Comparison of ENCODE assay signal across 1 cellular context in the genomic region with DNA sequence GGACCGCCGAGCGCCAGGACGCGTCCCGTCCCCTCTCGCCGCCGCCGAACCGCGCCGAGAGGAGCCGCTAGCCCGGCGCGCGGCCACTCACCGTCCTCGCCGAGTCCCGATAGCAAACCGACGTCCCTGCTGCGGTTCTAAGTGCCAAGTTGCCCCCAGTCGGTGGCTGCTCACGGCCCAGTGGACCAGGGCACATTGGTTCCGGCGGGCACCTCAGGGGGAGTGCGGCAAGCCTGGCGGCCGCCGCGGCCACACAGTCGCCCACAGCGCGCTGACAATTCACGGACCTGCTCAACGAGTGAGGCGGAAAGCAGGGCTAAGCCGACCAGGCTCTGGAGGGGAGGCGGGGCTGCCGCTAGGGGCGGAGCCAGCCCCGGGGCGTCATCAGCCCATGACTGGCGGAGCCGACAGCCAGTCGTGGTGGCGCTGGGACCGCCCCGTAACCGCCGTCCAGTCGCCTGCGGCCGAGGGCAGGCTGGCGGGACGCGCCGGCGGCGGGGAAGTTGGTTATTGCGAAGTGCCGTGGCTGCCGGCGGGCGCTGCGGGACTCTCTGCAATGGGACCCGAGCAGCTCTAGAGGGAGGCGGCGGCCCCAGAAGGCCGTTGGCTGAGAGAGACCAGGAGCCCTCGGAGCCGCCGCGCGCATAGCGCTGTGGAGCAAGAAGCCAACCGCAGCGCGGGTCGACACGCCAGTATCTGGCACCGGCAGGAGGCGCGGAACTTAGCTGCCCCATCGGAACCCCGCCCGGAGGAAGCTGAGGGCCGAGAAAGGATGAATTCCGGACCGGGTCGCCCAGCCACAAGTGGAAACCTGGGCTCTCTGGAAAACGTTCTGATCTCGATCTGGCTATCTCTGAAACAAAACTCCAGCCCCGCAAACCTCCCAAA.
TF ChIP-seq lines count a peak whose summit lies in the region.

A gene with protein sequence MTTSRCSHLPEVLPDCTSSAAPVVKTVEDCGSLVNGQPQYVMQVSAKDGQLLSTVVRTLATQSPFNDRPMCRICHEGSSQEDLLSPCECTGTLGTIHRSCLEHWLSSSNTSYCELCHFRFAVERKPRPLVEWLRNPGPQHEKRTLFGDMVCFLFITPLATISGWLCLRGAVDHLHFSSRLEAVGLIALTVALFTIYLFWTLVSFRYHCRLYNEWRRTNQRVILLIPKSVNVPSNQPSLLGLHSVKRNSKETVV (minus strand): TSS at position 300 of the 888 bp plus-strand sequence. CDS start 112,387 bp downstream, outside the sequence.

TF ChIP-seq in K562, 482 proteins besides CTCF, POLR2A, EP300 and RAD21 (continued from another document and continues in another):
- no peak for TF ChIP-seq SIN3B (IDR thresholded peaks at IDR 0.05; ENCODE audit: low read depth)
- peak; percentile 80 for TF ChIP-seq SP2 (IDR thresholded peaks at IDR 0.05; ENCODE audit: extremely low read depth, low read depth, low read length, poor library complexity, severe bottlenecking)
- no peak for TF ChIP-seq ZNF445 (CRISPR knock-in tag; IDR thresholded peaks at IDR 0.05; ENCODE audit: low read depth)
- TF ChIP-seq ZNF324 (CRISPR knock-in tag; IDR thresholded peaks at IDR 0.05) = no peak
- peak; percentile 83; the same call in 1 of the 2 replicates for TF ChIP-seq GTF2F1 (IDR thresholded peaks at IDR 0.05; ENCODE audit: low read depth, low read length)
- no peak for TF ChIP-seq NCOA1 (IDR thresholded peaks at IDR 0.05; ENCODE audit: low read depth)
- TF ChIP-seq, protein P1, sequence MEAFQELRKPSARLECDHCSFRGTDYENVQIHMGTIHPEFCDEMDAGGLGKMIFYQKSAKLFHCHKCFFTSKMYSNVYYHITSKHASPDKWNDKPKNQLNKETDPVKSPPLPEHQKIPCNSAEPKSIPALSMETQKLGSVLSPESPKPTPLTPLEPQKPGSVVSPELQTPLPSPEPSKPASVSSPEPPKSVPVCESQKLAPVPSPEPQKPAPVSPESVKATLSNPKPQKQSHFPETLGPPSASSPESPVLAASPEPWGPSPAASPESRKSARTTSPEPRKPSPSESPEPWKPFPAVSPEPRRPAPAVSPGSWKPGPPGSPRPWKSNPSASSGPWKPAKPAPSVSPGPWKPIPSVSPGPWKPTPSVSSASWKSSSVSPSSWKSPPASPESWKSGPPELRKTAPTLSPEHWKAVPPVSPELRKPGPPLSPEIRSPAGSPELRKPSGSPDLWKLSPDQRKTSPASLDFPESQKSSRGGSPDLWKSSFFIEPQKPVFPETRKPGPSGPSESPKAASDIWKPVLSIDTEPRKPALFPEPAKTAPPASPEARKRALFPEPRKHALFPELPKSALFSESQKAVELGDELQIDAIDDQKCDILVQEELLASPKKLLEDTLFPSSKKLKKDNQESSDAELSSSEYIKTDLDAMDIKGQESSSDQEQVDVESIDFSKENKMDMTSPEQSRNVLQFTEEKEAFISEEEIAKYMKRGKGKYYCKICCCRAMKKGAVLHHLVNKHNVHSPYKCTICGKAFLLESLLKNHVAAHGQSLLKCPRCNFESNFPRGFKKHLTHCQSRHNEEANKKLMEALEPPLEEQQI (IDR thresholded peaks at IDR 0.05) = no peak
- peak; percentile 37 to 40; a peak in 2 of 4 replicates for TF ChIP-seq MAZ (CRISPR knock-in tag; conservative IDR thresholded peaks at IDR 0.05 in 1 of 2, IDR thresholded peaks at IDR 0.05 in 1 of 2)
- TF ChIP-seq ZNF696 (CRISPR knock-in tag; conservative IDR thresholded peaks at IDR 0.05) = no peak
- TF ChIP-seq, protein P2, sequence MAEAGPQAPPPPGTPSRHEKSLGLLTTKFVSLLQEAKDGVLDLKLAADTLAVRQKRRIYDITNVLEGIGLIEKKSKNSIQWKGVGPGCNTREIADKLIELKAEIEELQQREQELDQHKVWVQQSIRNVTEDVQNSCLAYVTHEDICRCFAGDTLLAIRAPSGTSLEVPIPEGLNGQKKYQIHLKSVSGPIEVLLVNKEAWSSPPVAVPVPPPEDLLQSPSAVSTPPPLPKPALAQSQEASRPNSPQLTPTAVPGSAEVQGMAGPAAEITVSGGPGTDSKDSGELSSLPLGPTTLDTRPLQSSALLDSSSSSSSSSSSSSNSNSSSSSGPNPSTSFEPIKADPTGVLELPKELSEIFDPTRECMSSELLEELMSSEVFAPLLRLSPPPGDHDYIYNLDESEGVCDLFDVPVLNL (CRISPR knock-in tag; IDR thresholded peaks at IDR 0.05; ENCODE audit: low read depth) = no peak; the same call in 1 of the 2 replicates
- no peak for TF ChIP-seq DACH1 (IDR thresholded peaks at IDR 0.05; ENCODE audit: partially characterized antibody)
- no peak for TF ChIP-seq MAFF (IDR thresholded peaks at IDR 0.05; ENCODE audit: low read length)
- no peak for TF ChIP-seq DMBX1 (CRISPR knock-in tag; IDR thresholded peaks at IDR 0.05; ENCODE audit: borderline replicate concordance)
- no peak for TF ChIP-seq SETDB1 (IDR thresholded peaks at IDR 0.05; ENCODE audit: low read length)
- peak; percentile 51 for TF ChIP-seq NFIC (IDR thresholded peaks at IDR 0.05)
- TF ChIP-seq, protein P3, sequence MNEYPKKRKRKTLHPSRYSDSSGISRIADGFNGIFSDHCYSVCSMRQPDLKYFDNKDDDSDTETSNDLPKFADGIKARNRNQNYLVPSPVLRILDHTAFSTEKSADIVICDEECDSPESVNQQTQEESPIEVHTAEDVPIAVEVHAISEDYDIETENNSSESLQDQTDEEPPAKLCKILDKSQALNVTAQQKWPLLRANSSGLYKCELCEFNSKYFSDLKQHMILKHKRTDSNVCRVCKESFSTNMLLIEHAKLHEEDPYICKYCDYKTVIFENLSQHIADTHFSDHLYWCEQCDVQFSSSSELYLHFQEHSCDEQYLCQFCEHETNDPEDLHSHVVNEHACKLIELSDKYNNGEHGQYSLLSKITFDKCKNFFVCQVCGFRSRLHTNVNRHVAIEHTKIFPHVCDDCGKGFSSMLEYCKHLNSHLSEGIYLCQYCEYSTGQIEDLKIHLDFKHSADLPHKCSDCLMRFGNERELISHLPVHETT (CRISPR knock-in tag; conservative IDR thresholded peaks at IDR 0.05 in 1 of 2, IDR thresholded peaks at IDR 0.05 in 1 of 2) = no peak; a peak in 1 of 4 replicates
- TF ChIP-seq, protein P4, sequence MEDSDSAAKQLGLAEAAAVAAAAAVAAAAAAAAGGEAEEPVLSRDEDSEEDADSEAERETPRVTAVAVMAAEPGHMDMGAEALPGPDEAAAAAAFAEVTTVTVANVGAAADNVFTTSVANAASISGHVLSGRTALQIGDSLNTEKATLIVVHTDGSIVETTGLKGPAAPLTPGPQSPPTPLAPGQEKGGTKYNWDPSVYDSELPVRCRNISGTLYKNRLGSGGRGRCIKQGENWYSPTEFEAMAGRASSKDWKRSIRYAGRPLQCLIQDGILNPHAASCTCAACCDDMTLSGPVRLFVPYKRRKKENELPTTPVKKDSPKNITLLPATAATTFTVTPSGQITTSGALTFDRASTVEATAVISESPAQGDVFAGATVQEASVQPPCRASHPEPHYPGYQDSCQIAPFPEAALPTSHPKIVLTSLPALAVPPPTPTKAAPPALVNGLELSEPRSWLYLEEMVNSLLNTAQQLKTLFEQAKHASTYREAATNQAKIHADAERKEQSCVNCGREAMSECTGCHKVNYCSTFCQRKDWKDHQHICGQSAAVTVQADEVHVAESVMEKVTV (CRISPR knock-in tag; IDR thresholded peaks at IDR 0.05) = no peak
- peak; percentile 37 for TF ChIP-seq SOX6 (IDR thresholded peaks at IDR 0.05)
- TF ChIP-seq, protein P5, sequence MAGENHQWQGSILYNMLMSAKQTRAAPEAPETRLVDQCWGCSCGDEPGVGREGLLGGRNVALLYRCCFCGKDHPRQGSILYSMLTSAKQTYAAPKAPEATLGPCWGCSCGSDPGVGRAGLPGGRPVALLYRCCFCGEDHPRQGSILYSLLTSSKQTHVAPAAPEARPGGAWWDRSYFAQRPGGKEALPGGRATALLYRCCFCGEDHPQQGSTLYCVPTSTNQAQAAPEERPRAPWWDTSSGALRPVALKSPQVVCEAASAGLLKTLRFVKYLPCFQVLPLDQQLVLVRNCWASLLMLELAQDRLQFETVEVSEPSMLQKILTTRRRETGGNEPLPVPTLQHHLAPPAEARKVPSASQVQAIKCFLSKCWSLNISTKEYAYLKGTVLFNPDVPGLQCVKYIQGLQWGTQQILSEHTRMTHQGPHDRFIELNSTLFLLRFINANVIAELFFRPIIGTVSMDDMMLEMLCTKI (IDR thresholded peaks at IDR 0.05; ENCODE audit: partially characterized antibody) = no peak
- no peak for TF ChIP-seq ZNF780A (CRISPR knock-in tag; IDR thresholded peaks at IDR 0.05)
- TF ChIP-seq ADNP (tag; IDR thresholded peaks at IDR 0.05) = no peak
- TF ChIP-seq BRD4 (IDR thresholded peaks at IDR 0.05) = no peak
- TF ChIP-seq, protein P6, sequence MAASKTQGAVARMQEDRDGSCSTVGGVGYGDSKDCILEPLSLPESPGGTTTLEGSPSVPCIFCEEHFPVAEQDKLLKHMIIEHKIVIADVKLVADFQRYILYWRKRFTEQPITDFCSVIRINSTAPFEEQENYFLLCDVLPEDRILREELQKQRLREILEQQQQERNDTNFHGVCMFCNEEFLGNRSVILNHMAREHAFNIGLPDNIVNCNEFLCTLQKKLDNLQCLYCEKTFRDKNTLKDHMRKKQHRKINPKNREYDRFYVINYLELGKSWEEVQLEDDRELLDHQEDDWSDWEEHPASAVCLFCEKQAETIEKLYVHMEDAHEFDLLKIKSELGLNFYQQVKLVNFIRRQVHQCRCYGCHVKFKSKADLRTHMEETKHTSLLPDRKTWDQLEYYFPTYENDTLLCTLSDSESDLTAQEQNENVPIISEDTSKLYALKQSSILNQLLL (CRISPR knock-in tag; IDR thresholded peaks at IDR 0.05; ENCODE audit: borderline replicate concordance) = no peak
- TF ChIP-seq, protein P7, sequence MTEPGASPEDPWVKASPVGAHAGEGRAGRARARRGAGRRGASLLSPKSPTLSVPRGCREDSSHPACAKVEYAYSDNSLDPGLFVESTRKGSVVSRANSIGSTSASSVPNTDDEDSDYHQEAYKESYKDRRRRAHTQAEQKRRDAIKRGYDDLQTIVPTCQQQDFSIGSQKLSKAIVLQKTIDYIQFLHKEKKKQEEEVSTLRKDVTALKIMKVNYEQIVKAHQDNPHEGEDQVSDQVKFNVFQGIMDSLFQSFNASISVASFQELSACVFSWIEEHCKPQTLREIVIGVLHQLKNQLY (CRISPR knock-in tag; conservative IDR thresholded peaks at IDR 0.05) = no peak
- TF ChIP-seq ZNF583 (CRISPR knock-in tag; IDR thresholded peaks at IDR 0.05) = no peak
- peak; percentile 78 for TF ChIP-seq GTF2E2 (tag; IDR thresholded peaks at IDR 0.05)
- no peak for TF ChIP-seq MTA2 (IDR thresholded peaks at IDR 0.05; ENCODE audit: low read depth)
- TF ChIP-seq PYGO2 (tag; IDR thresholded peaks at IDR 0.05) = no peak
- TF ChIP-seq, protein P8, sequence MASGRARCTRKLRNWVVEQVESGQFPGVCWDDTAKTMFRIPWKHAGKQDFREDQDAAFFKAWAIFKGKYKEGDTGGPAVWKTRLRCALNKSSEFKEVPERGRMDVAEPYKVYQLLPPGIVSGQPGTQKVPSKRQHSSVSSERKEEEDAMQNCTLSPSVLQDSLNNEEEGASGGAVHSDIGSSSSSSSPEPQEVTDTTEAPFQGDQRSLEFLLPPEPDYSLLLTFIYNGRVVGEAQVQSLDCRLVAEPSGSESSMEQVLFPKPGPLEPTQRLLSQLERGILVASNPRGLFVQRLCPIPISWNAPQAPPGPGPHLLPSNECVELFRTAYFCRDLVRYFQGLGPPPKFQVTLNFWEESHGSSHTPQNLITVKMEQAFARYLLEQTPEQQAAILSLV (tag; IDR thresholded peaks at IDR 0.05) = no peak
- TF ChIP-seq HNRNPK (IDR thresholded peaks at IDR 0.05; ENCODE audit: low read depth, low read length, poor library complexity, severe bottlenecking) = no peak
- TF ChIP-seq ETV1 (tag; conservative IDR thresholded peaks at IDR 0.05; ENCODE audit: low read depth) = peak; percentile 47; the same call in 1 of the 2 replicates
- TF ChIP-seq CREBBP (IDR thresholded peaks at IDR 0.05; ENCODE audit: low read depth, low read length) = no peak
- TF ChIP-seq CXXC5 (CRISPR knock-in tag; IDR thresholded peaks at IDR 0.05) = peak; percentile 95
- TF ChIP-seq, protein P9, sequence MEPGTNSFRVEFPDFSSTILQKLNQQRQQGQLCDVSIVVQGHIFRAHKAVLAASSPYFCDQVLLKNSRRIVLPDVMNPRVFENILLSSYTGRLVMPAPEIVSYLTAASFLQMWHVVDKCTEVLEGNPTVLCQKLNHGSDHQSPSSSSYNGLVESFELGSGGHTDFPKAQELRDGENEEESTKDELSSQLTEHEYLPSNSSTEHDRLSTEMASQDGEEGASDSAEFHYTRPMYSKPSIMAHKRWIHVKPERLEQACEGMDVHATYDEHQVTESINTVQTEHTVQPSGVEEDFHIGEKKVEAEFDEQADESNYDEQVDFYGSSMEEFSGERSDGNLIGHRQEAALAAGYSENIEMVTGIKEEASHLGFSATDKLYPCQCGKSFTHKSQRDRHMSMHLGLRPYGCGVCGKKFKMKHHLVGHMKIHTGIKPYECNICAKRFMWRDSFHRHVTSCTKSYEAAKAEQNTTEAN (CRISPR knock-in tag; IDR thresholded peaks at IDR 0.05) = peak; percentile 83
- peak; percentile 17; the same call in 1 of the 2 replicates for TF ChIP-seq ZEB2 (IDR thresholded peaks at IDR 0.05)
- TF ChIP-seq, protein P10, sequence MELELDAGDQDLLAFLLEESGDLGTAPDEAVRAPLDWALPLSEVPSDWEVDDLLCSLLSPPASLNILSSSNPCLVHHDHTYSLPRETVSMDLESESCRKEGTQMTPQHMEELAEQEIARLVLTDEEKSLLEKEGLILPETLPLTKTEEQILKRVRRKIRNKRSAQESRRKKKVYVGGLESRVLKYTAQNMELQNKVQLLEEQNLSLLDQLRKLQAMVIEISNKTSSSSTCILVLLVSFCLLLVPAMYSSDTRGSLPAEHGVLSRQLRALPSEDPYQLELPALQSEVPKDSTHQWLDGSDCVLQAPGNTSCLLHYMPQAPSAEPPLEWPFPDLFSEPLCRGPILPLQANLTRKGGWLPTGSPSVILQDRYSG (tag; conservative IDR thresholded peaks at IDR 0.05; ENCODE audit: low read depth) = no peak
- TF ChIP-seq HMG20B (CRISPR knock-in tag; IDR thresholded peaks at IDR 0.05) = no peak
- no peak for TF ChIP-seq SRSF9 (IDR thresholded peaks at IDR 0.05; ENCODE audit: borderline replicate concordance, low read depth, low read length)
- no peak for TF ChIP-seq ELF4 (CRISPR knock-in tag; IDR thresholded peaks at IDR 0.05)
- TF ChIP-seq RUNX1 (IDR thresholded peaks at IDR 0.05; ENCODE audit: low read depth) = no peak
- TF ChIP-seq GATAD2B (IDR thresholded peaks at IDR 0.05; ENCODE audit: borderline replicate concordance) = no peak
- TF ChIP-seq KLF6 (CRISPR knock-in tag; IDR thresholded peaks at IDR 0.05; ENCODE audit: borderline replicate concordance) = no peak
- TF ChIP-seq YY1 (IDR thresholded peaks at IDR 0.05; ENCODE audit: borderline replicate concordance in 1 of 3, control insufficient read depth in 1 of 3, extremely low read depth in 1 of 3, insufficient read depth in 3 of 3, insufficient read length in 1 of 3, insufficient replicate concordance in 2 of 3, low read depth in 1 of 3, low read length in 2 of 3) = peak in 2 of 3 experiments; percentile 11 to 26
- TF ChIP-seq JUND (IDR thresholded peaks at IDR 0.05; ENCODE audit: borderline replicate concordance, low read depth, low read length) = peak; percentile 40
- TF ChIP-seq JUND (tag; IDR thresholded peaks at IDR 0.05; ENCODE audit: borderline replicate concordance, low read depth, low read length) = peak; percentile 33; the same call in 1 of the 3 replicates
- TF ChIP-seq MCM5 (IDR thresholded peaks at IDR 0.05; ENCODE audit: low read depth) = no peak
- TF ChIP-seq IRF2 (CRISPR knock-in tag; IDR thresholded peaks at IDR 0.05) = no peak
- no peak for TF ChIP-seq TARDBP (IDR thresholded peaks at IDR 0.05)
- TF ChIP-seq CREB1 (IDR thresholded peaks at IDR 0.05) = peak; percentile 84
- TF ChIP-seq CREB1 (CRISPR knock-in tag; IDR thresholded peaks at IDR 0.05) = peak; percentile 93
